In genomic region chr17:8312726-8313600, GRCh38 we compare ENCODE assay signal across 31 cellular contexts. TPM values are rescaled to one million over a fixed set of nuclear protein-coding genes. Genes with fewer than 3 reads are reported as not detected.
DNase-seq lines count a peak whose midpoint lies in the region; ATAC-seq and TF ChIP-seq lines count a peak whose summit lies in the region.
"Had no signal": no experiment of that assay in that cellular context is flagged by ENCODE, and none has a peak within 500 bp of the region (broad histone marks: within the 10 kb centered on the region; RNA-seq: fewer than 3 reads in every experiment).

No MANE protein-coding gene starts in this region.

- H3K4me1 ChIP-seq in left ventricle myocardium inferior (peaks cover 47% of the 10 kb centered on the region), upper lobe of right lung (no peaks in the 10 kb centered on the region)
- H3K4me1 ChIP-seq: BE2C had no signal

- H3K4me1 Mint-ChIP-seq in endothelial cell (ENCODE audit: unreplicated experiment) (peaks cover 40% of the 10 kb centered on the region), T-helper 17 cell (peaks cover 2% of the 10 kb centered on the region)
- H3K4me1 Mint-ChIP-seq: activated CD8-positive, alpha-beta memory T cell treated with anti-CD3 and anti-CD28 coated beads, Interleukin-2, amount 10 ng/mL, durations not matched to agents 7 days and 5 days; CD8-positive, alpha-beta memory T cell; nephron had no signal

- H3K27me3 Mint-ChIP-seq in endothelial cell (ENCODE audit: unreplicated experiment) (peaks cover 19% of the 10 kb centered on the region), T-helper 17 cell (peaks cover 49% of the 10 kb centered on the region)

- no peaks in the 10 kb centered on the region for H3K9me3 ChIP-seq in left ventricle myocardium inferior (replicated peaks)
- H3K9me3 ChIP-seq in upper lobe of right lung, result no peaks in the 10 kb centered on the region
- H3K9me3 ChIP-seq in T-helper 17 cell (ENCODE audit: control insufficient read depth, low read length, poor library complexity, severe bottlenecking), result no peaks in the 10 kb centered on the region
- H3K9me3 ChIP-seq: BE2C, body of pancreas, mucosa of descending colon, ovary, transverse colon had no signal

- H3K4me3 Mint-ChIP-seq in endothelial cell (ENCODE audit: unreplicated experiment), result peak overlapping the region; percentile 76
- no peak overlapping the region for H3K4me3 Mint-ChIP-seq in T-helper 17 cell
- H3K4me3 Mint-ChIP-seq: activated CD8-positive, alpha-beta memory T cell treated with anti-CD3 and anti-CD28 coated beads, Interleukin-2, amount 10 ng/mL, durations not matched to agents 7 days and 5 days; activated T-cell treated with anti-CD3 and anti-CD28 coated beads, Interleukin-2, amount 50 U/mL, for 72 hours; CD8-positive, alpha-beta memory T cell; T-cell had no signal

- intact Hi-C loops in left ventricle myocardium inferior (cut with micrococcal nuclease) (loop anchor here (10.0 kb wide), 1 partner anchor 52 kb away; no protein-coding TSS in a partner anchor), cardiac septum (cut with DNase I) (loop anchor here (5.0 kb wide), 1 partner anchor 44 kb away; no protein-coding TSS in a partner anchor), upper lobe of right lung (cut with DNase I) (no loop called here)

- no peaks in the 10 kb centered on the region for H3K9me3 Mint-ChIP-seq in endothelial cell (ENCODE audit: unreplicated experiment)
- H3K9me3 Mint-ChIP-seq: activated T-cell treated with anti-CD3 and anti-CD28 coated beads, Interleukin-2, amount 50 U/mL, for 72 hours; CD8-positive, alpha-beta memory T cell; nephron; T-cell had no signal

- H3K27ac ChIP-seq in left ventricle myocardium inferior (replicated peaks) (peak overlapping the region; percentile 95), upper lobe of right lung (no peak overlapping the region)
- H3K27ac ChIP-seq: body of pancreas, epithelial cell of prostate, ovary, transverse colon had no signal

- H3K36me3 Mint-ChIP-seq in endothelial cell (ENCODE audit: low read depth, unreplicated experiment) (peaks cover 40% of the 10 kb centered on the region), T-helper 17 cell (ENCODE audit: low read depth) (peaks cover 5% of the 10 kb centered on the region)
- H3K36me3 Mint-ChIP-seq: activated CD8-positive, alpha-beta memory T cell treated with anti-CD3 and anti-CD28 coated beads, Interleukin-2, amount 10 ng/mL, durations not matched to agents 7 days and 5 days; CD8-positive, alpha-beta memory T cell; T-cell had no signal

- no peak for TF ChIP-seq CTCF in left ventricle myocardium inferior (IDR thresholded peaks at IDR 0.05; ENCODE audit: borderline replicate concordance)
- TF ChIP-seq CTCF in endothelial cell (IDR thresholded peaks at IDR 0.05; ENCODE audit: unreplicated experiment), result no peak
- no peak for TF ChIP-seq CTCF in upper lobe of right lung (IDR thresholded peaks at IDR 0.05)

- H3K27ac Mint-ChIP-seq in endothelial cell (ENCODE audit: unreplicated experiment) (peak overlapping the region; percentile 83), T-helper 17 cell (no peak overlapping the region)
- H3K27ac Mint-ChIP-seq: activated CD8-positive, alpha-beta memory T cell treated with anti-CD3 and anti-CD28 coated beads, Interleukin-2, amount 10 ng/mL, durations not matched to agents 7 days and 5 days; activated T-cell treated with anti-CD3 and anti-CD28 coated beads, Interleukin-2, amount 50 U/mL, for 72 hours; nephron; T-cell had no signal

- peaks cover 7% of the 10 kb centered on the region for H3K36me3 ChIP-seq in left ventricle myocardium inferior
- no peaks in the 10 kb centered on the region for H3K36me3 ChIP-seq in upper lobe of right lung
- H3K36me3 ChIP-seq: BE2C, ovary, transverse colon had no signal

- peaks cover 61% of the 10 kb centered on the region for H3K27me3 ChIP-seq in left ventricle myocardium inferior (ENCODE audit: low read depth)
- H3K27me3 ChIP-seq in upper lobe of right lung, result peaks cover 42% of the 10 kb centered on the region
- H3K27me3 ChIP-seq: ovary had no signal

- H3K4me3 ChIP-seq in left ventricle myocardium inferior (peak overlapping the region; percentile 68), upper lobe of right lung (peak overlapping the region; percentile 42)
- H3K4me3 ChIP-seq: body of pancreas, mucosa of descending colon, ovary, transverse colon had no signal

- no peak for DNase-seq in left ventricle myocardium inferior
- no peak for DNase-seq in cardiac septum (ENCODE audit: low spot score)
- no peak for DNase-seq in endothelial cell (ENCODE audit: low spot score)
- no peak for DNase-seq in upper lobe of right lung
- no peak for DNase-seq in globus pallidus (ENCODE audit: low spot score)
- DNase-seq in T-helper 17 cell, result no peak
- DNase-seq: ACHN; activated CD4-positive, CD25-positive, alpha-beta regulatory T cell; activated CD8-positive, alpha-beta memory T cell treated with anti-CD3 and anti-CD28 coated beads, Interleukin-2, amount 10 ng/mL, durations not matched to agents 7 days and 5 days; activated naive CD4-positive, alpha-beta T cell; activated T-cell treated with anti-CD3 and anti-CD28 coated beads, Interleukin-2, amount 50 U/mL, for 72 hours; BE2C; body of pancreas; CD8-positive, alpha-beta memory T cell; cerebellar nuclear complex; DMS153; glutamatergic neuron; IMR-90; kidney glomerular epithelial cell; NCI-H1048; NCI-H187; NCI-H2227 treated with DMSO at 0.1 percent for 48 hours; ovary; retina; stimulated activated CD4-positive, alpha-beta T cell treated with anti-CD3 and anti-CD28 coated beads, Interleukin-2, amount 100 ng/mL, for 48 hours; T-cell; transverse colon had no signal

- no peak for ATAC-seq in upper lobe of right lung
- no peak for ATAC-seq in T-helper 17 cell
- ATAC-seq: activated CD8-positive, alpha-beta memory T cell treated with anti-CD3 and anti-CD28 coated beads, Interleukin-2, amount 10 ng/mL, durations not matched to agents 7 days and 5 days; activated T-cell treated with anti-CD3 and anti-CD28 coated beads, Interleukin-2, amount 50 U/mL, for 72 hours; body of pancreas; mucosa of descending colon; T-cell had no signal

RNA-seq across cellular contexts. Expression of gene ARHGEF15, which starts 2.9 kb away (rescaled TPM):
- total RNA-seq in left ventricle myocardium inferior (19.4 TPM), cardiac septum (18.3 TPM), endothelial cell (ENCODE audit: unreplicated experiment) (113 TPM), upper lobe of right lung (29.9 TPM), T-helper 17 cell (not detected)
- total RNA-seq: activated CD8-positive, alpha-beta memory T cell treated with anti-CD3 and anti-CD28 coated beads, Interleukin-2, amount 10 ng/mL, durations not matched to agents 7 days and 5 days; activated T-cell treated with anti-CD3 and anti-CD28 coated beads, Interleukin-2, amount 50 U/mL, for 72 hours; CD8-positive, alpha-beta memory T cell; IMR-90 had no signal

RNA-seq across cellular contexts. Expression of gene SLC25A35, which starts 17.8 kb away (rescaled TPM):
- 1.3 TPM for total RNA-seq in left ventricle myocardium inferior
- total RNA-seq in cardiac septum, result 4.0 TPM
- total RNA-seq in endothelial cell (ENCODE audit: unreplicated experiment), result 6.9 TPM
- 7.4 TPM for total RNA-seq in upper lobe of right lung
- 1 to 10 TPM; 8.3 to 8.7 TPM for total RNA-seq in T-helper 17 cell

RNA-seq across cellular contexts. Expression of gene RANGRF, which starts 24.5 kb away (rescaled TPM):
- total RNA-seq in left ventricle myocardium inferior (25.6 TPM), cardiac septum (23.7 TPM), endothelial cell (ENCODE audit: unreplicated experiment) (22.0 TPM), upper lobe of right lung (31.0 TPM), T-helper 17 cell (10 to 100 TPM; 27.0 to 36.2 TPM)

RNA-seq across cellular contexts. Expression of gene ODF4, which starts 26.7 kb away (rescaled TPM):
- not detected for total RNA-seq in left ventricle myocardium inferior
- total RNA-seq in cardiac septum, result not detected
- total RNA-seq in endothelial cell (ENCODE audit: unreplicated experiment), result not detected
- total RNA-seq in upper lobe of right lung, result not detected
- total RNA-seq in T-helper 17 cell, result not detected
- total RNA-seq: activated CD8-positive, alpha-beta memory T cell treated with anti-CD3 and anti-CD28 coated beads, Interleukin-2, amount 10 ng/mL, durations not matched to agents 7 days and 5 days; activated T-cell treated with anti-CD3 and anti-CD28 coated beads, Interleukin-2, amount 50 U/mL, for 72 hours; body of pancreas; CD8-positive, alpha-beta memory T cell; IMR-90; lung microvascular endothelial cell; mucosa of descending colon; ovary; T-cell; transverse colon had no signal

Comparison
In these comparisons a context has a peak if more than half of its experiments do, and no peak if none do; other contexts are left out.
1. RNA of gene ARHGEF15, which starts 2.9 kb away (total RNA-seq): 113 TPM in endothelial cell (single experiment), 29.9 TPM in upper lobe of right lung (single experiment), 19.4 TPM in left ventricle myocardium inferior (single experiment) and 18.3 TPM in cardiac septum (single experiment); not detected in T-helper 17 cell; every median in the first group is over 10 times any median in the second.